ENCODE assay signal across 1 cellular context in genomic region chr6:1087112-1087843, GRCh38.
TF ChIP-seq lines count a peak whose summit lies in the region.

No MANE protein-coding gene starts in this region.

TF ChIP-seq in IMR-90, 13 proteins besides CTCF, POLR2A, EP300 and RAD21 (continued from another document):
- TF ChIP-seq NFE2L2 (IDR thresholded peaks at IDR 0.05; ENCODE audit: low read depth, low read length) (no peak), FOS (IDR thresholded peaks at IDR 0.05; ENCODE audit: low read depth, low read length) (no peak), RCOR1 (IDR thresholded peaks at IDR 0.05; ENCODE audit: insufficient replicate concordance, low read length) (no peak), MAZ (IDR thresholded peaks at IDR 0.05; ENCODE audit: borderline replicate concordance, low read depth, low read length) (no peak), MAFK (IDR thresholded peaks at IDR 0.05; ENCODE audit: low read depth, low read length) (no peak), USF2 (IDR thresholded peaks at IDR 0.05; ENCODE audit: low read depth, low read length) (no peak)
